In genomic region chr17:29117440-29117753, GRCh38 we compare ENCODE assay signal across 8 cellular contexts.
DNase-seq lines count a peak whose midpoint lies in the region; ATAC-seq and TF ChIP-seq lines count a peak whose summit lies in the region.

No MANE protein-coding gene starts in this region.

- no peak for TF ChIP-seq EP300 in transverse colon (IDR thresholded peaks at IDR 0.05; ENCODE audit: low read depth)

- H2AFZ ChIP-seq in OCI-LY7 (ENCODE audit: low read length): no peak overlapping the region

- H3K4me3 Mint-ChIP-seq in activated CD8-positive, alpha-beta memory T cell treated with anti-CD3 and anti-CD28 coated beads, Interleukin-2, amount 10 ng/mL, durations not matched to agents 7 days and 5 days: no peak overlapping the region
- no peak overlapping the region for H3K4me3 Mint-ChIP-seq in endothelial cell (ENCODE audit: unreplicated experiment)

- POLR2A ChIA-PET in OCI-LY7 (lab: Charles Lee): interaction anchor here (0.6 to 0.8 kb wide), 2 partner anchors 165 to 222 kb away, joined by 3 read pairs; no protein-coding TSS in a partner anchor

- CTCF ChIA-PET in activated CD8-positive, alpha-beta memory T cell treated with anti-CD3 and anti-CD28 coated beads, Interleukin-2, amount 10 ng/mL, durations not matched to agents 7 days and 5 days (lab: Charles Lee): interaction anchor here (0.5 to 12.9 kb wide), 57 partner anchors 8 to 456 kb away, joined by 3 to 557 read pairs (median 4); partner anchors contain the start of genes FLOT2, MYO18A, PHF12 and SDF2
- CTCF ChIA-PET in OCI-LY7 (lab: Charles Lee; ENCODE audit: unreplicated experiment): interaction anchor here (0.7 to 1.9 kb wide), 2 partner anchors 110 to 152 kb away, joined by 3 to 16 read pairs; no protein-coding TSS in a partner anchor

- peaks cover 73% of the 10 kb centered on the region for H3K36me3 ChIP-seq in OCI-LY7 (ENCODE audit: insufficient read depth, low read length)
- H3K36me3 ChIP-seq in psoas muscle (ENCODE audit: insufficient read depth in 1 of 2, low read depth in 1 of 2): peaks cover 9 to 93% of the 10 kb centered on the region in 2 donors
- peaks cover 0 to 37% (median 13%) of the 10 kb centered on the region in 4 donors for H3K36me3 ChIP-seq in transverse colon

- H3K27me3 Mint-ChIP-seq in activated CD8-positive, alpha-beta memory T cell treated with anti-CD3 and anti-CD28 coated beads, Interleukin-2, amount 10 ng/mL, durations not matched to agents 7 days and 5 days: no peaks in the 10 kb centered on the region
- H3K27me3 Mint-ChIP-seq in endothelial cell (ENCODE audit: unreplicated experiment): peaks cover 7% of the 10 kb centered on the region

- WGBS in psoas muscle, 3 donors: 43 to 50% (median 44%) methylated on average over 7 of the region's 7 CpGs
- 58% methylated on average over 7 of the region's 7 CpGs; no CpG with 5 or more reads in 1 of the 2 donors for WGBS in transverse colon (ENCODE audit: low coverage in 1 of 2), 2 donors

- no peaks in the 10 kb centered on the region for H3K9me2 ChIP-seq in OCI-LY7 (ENCODE audit: insufficient read depth, low read length)

- no peak for TF ChIP-seq POLR2A in transverse colon (IDR thresholded peaks at IDR 0.05)

- H3K27ac Mint-ChIP-seq in activated CD8-positive, alpha-beta memory T cell treated with anti-CD3 and anti-CD28 coated beads, Interleukin-2, amount 10 ng/mL, durations not matched to agents 7 days and 5 days: no peak overlapping the region
- H3K27ac Mint-ChIP-seq in endothelial cell (ENCODE audit: unreplicated experiment): no peak overlapping the region

- intact Hi-C loops in OCI-LY7 (cut with micrococcal nuclease; ENCODE audit: unreplicated experiment) (no loop called here), psoas muscle (cut with DNase I) (loop anchor here (2.0 to 10.0 kb wide), 3 partner anchors 151 to 393 kb away; partner anchors contain the start of genes NEK8 (in 2 of the 2) and TLCD1 (in 2 of the 2)), transverse colon (cut with DNase I; ENCODE audit: low total_unique reads) (loop anchor here (10.0 kb wide), 1 partner anchor 393 kb away; the partner anchor contains the start of genes NEK8 and TLCD1)

- H3K4me3 ChIP-seq in OCI-LY7 (ENCODE audit: low read depth, low read length, poor library complexity, severe bottlenecking): no peak overlapping the region
- no peak overlapping the region for H3K4me3 ChIP-seq in psoas muscle
- H3K4me3 ChIP-seq in transverse colon: no peak overlapping the region

- no peaks in the 10 kb centered on the region for H3K9me3 Mint-ChIP-seq in activated CD8-positive, alpha-beta memory T cell treated with anti-CD3 and anti-CD28 coated beads, Interleukin-2, amount 10 ng/mL, durations not matched to agents 7 days and 5 days (ENCODE audit: low read depth)
- no peaks in the 10 kb centered on the region for H3K9me3 Mint-ChIP-seq in endothelial cell (ENCODE audit: unreplicated experiment)

- peaks cover 16% of the 10 kb centered on the region for H3K36me3 Mint-ChIP-seq in activated CD8-positive, alpha-beta memory T cell treated with anti-CD3 and anti-CD28 coated beads, Interleukin-2, amount 10 ng/mL, durations not matched to agents 7 days and 5 days
- peaks cover 20% of the 10 kb centered on the region for H3K36me3 Mint-ChIP-seq in endothelial cell (ENCODE audit: low read depth, unreplicated experiment)

- ATAC-seq in activated CD8-positive, alpha-beta memory T cell treated with anti-CD3 and anti-CD28 coated beads, Interleukin-2, amount 10 ng/mL, durations not matched to agents 7 days and 5 days: peak; percentile 28
- ATAC-seq in psoas muscle: peak; percentile 2 to 29 (median 7)

- H3K4me2 ChIP-seq in OCI-LY7 (ENCODE audit: low read length): no peak overlapping the region

- H4K20me1 ChIP-seq in OCI-LY7 (ENCODE audit: insufficient read depth, low read length): no peaks in the 10 kb centered on the region

- DNase-seq in activated CD8-positive, alpha-beta memory T cell treated with anti-CD3 and anti-CD28 coated beads, Interleukin-2, amount 10 ng/mL, durations not matched to agents 7 days and 5 days: no peak
- no peak for DNase-seq in activated CD8-positive, alpha-beta memory T cell treated with anti-CD3 and anti-CD28 coated beads, Interleukin-2, amount 50 U/mL, for 4 hours
- DNase-seq in OCI-LY7 (ENCODE audit: low spot score) (no peak), endothelial cell (ENCODE audit: low spot score) (no peak), psoas muscle (no peak), transverse colon (no peak), NCI-H345 treated with DMSO at 0.1 percent for 48 hours (lab: John Stamatoyannopoulos, UW; ENCODE audit: unreplicated experiment) (no peak)
- DNase-seq in stimulated activated CD4-positive, alpha-beta T cell treated with anti-CD3 and anti-CD28 coated beads, Interleukin-15, amount 100 ng/mL, for 24 hours: no peak

- H3K27ac ChIP-seq in OCI-LY7 (ENCODE audit: low read depth, low read length, poor library complexity, severe bottlenecking) (no peak overlapping the region), psoas muscle (no peak overlapping the region), transverse colon (no peak overlapping the region)

- H3K9me3 ChIP-seq in OCI-LY7 (ENCODE audit: low read length) (no peaks in the 10 kb centered on the region), psoas muscle (no peaks in the 10 kb centered on the region), transverse colon (no peaks in the 10 kb centered on the region)

- H3K79me2 ChIP-seq in OCI-LY7 (ENCODE audit: insufficient read depth, low read depth, low read length): no peaks in the 10 kb centered on the region

- TF ChIP-seq CTCF in OCI-LY7 (conservative IDR thresholded peaks at IDR 0.05; ENCODE audit: low read length) (peak; percentile 30; the same call in 1 of the 2 replicates), endothelial cell (IDR thresholded peaks at IDR 0.05; ENCODE audit: unreplicated experiment) (peak; percentile 24), psoas muscle (IDR thresholded peaks at IDR 0.05) (peak; percentile 3), transverse colon (IDR thresholded peaks at IDR 0.05) (peak in 1 of 5 experiments; percentile 17)

- in situ Hi-C loops in transverse colon (cut with MboI; ENCODE audit: low pct_ligation_motif_present in 1 of 4, low pct_unique_long_range_greater_than_20kb in 1 of 4, low sequenced_read_pairs in 3 of 4): loop anchor here in 1 of 4 donors (10.0 kb wide), 1 partner anchor 153 kb away; no protein-coding TSS in a partner anchor

- peaks cover 11% of the 10 kb centered on the region for H3K4me1 Mint-ChIP-seq in activated CD8-positive, alpha-beta memory T cell treated with anti-CD3 and anti-CD28 coated beads, Interleukin-2, amount 10 ng/mL, durations not matched to agents 7 days and 5 days
- H3K4me1 Mint-ChIP-seq in endothelial cell (ENCODE audit: unreplicated experiment): no peaks in the 10 kb centered on the region

- BruUV-seq in OCI-LY7 (replicated peaks; lab: Mats Ljungman, UMichigan): no TSS peak

- H3K27me3 ChIP-seq in psoas muscle (ENCODE audit: insufficient read depth in 3 of 3, low read length in 2 of 3) (no peaks in the 10 kb centered on the region), transverse colon (no peaks in the 10 kb centered on the region)

- H3K4me1 ChIP-seq in OCI-LY7 (ENCODE audit: insufficient read depth, low read length, poor library complexity, severe bottlenecking) (no peaks in the 10 kb centered on the region), psoas muscle (peaks cover 37% of the 10 kb centered on the region), transverse colon (no peaks in the 10 kb centered on the region)
